ENCODE assay signal across 28 cellular contexts in genomic region chr11:44849922-44850321, GRCh38.
"Had no signal": no experiment of that assay in that cellular context is flagged by ENCODE, and none has a peak within 500 bp of the region (broad histone marks: within the 10 kb centered on the region; RNA-seq: fewer than 3 reads in every experiment).

No MANE protein-coding gene starts in this region.

- H3K9me3 ChIP-seq: gastroesophageal sphincter had no signal

- FAIRE-seq: colon had no signal

- DNase-seq: activated B cell treated with CpG ODN at 0.5 μM for 24 hours; activated CD4-positive, alpha-beta T cell treated with anti-CD3 and anti-CD28 coated beads for 36 hours; activated CD4-positive, alpha-beta T cell treated with anti-CD3 and anti-CD28 coated beads, Interleukin-2, amount 50 U/mL, for 4 hours; activated CD8-positive, alpha-beta memory T cell treated with anti-CD3 and anti-CD28 coated beads for 24 hours; activated CD8-positive, alpha-beta memory T cell treated with anti-CD3 and anti-CD28 coated beads, Interleukin-2, amount 50 U/mL, for 4 hours; activated T-cell treated with anti-CD3 and anti-CD28 coated beads, Interleukin-2, amount 50 U/mL, for 24 hours; aorta; brain microvascular endothelial cell; effector memory CD8-positive, alpha-beta T cell; left lung; mammary epithelial cell; naive thymus-derived CD8-positive, alpha-beta T cell; nucleus accumbens; retina; stimulated activated CD4-positive, alpha-beta T cell treated with anti-CD3 and anti-CD28 coated beads, Interleukin-4, amount 100 ng/mL, for 24 hours; T-helper 1 cell; T-helper 9 cell; tibial artery had no signal

- H3K27me3 ChIP-seq: dorsolateral prefrontal cortex, esophagus muscularis mucosa, gastroesophageal sphincter, left lung, tibial artery had no signal

- H3K4me1 Mint-ChIP-seq: activated B cell treated with CpG ODN at 0.5 μM for 24 hours; central memory CD8-positive, alpha-beta T cell had no signal

- H3K4me3 Mint-ChIP-seq: activated B cell treated with CpG ODN at 0.5 μM for 24 hours; activated CD4-positive, alpha-beta T cell treated with anti-CD3 and anti-CD28 coated beads for 36 hours; activated T-cell treated with anti-CD3 and anti-CD28 coated beads, Interleukin-2, amount 50 U/mL, for 24 hours; activated T-helper 17 cell treated with anti-CD3 and anti-CD28 coated beads, Interleukin-2, amount 50 U/mL, for 72 hours; central memory CD8-positive, alpha-beta T cell; effector memory CD8-positive, alpha-beta T cell; mesothelial cell of epicardium; naive thymus-derived CD8-positive, alpha-beta T cell; stimulated activated naive CD8-positive, alpha-beta T cell treated with anti-CD3 and anti-CD28 coated beads, Interleukin-15, Interleukin-2, amounts not matched to agents 100 ng/mL and 50 ng/mL, for 24 hours had no signal

- H3K27me3 Mint-ChIP-seq: activated B cell treated with CpG ODN at 0.5 μM for 24 hours; activated T-helper 17 cell treated with anti-CD3 and anti-CD28 coated beads, Interleukin-2, amount 50 U/mL, for 72 hours; central memory CD8-positive, alpha-beta T cell had no signal

- H3K27ac ChIP-seq: brain microvascular endothelial cell, dorsolateral prefrontal cortex, left lung, tibial artery had no signal

- ATAC-seq: activated CD4-positive, alpha-beta T cell treated with anti-CD3 and anti-CD28 coated beads for 36 hours; activated naive CD4-positive, alpha-beta T cell treated with anti-CD3 and anti-CD28 coated beads, Interleukin-2, amount 50 U/mL, for 72 hours; activated T-helper 17 cell treated with anti-CD3 and anti-CD28 coated beads, Interleukin-2, amount 50 U/mL, for 72 hours; effector memory CD8-positive, alpha-beta T cell; gastroesophageal sphincter; left lung; naive thymus-derived CD8-positive, alpha-beta T cell; SK-N-SH treated with all-trans-retinoic acid at 6 μM for 48 hours had no signal

- H3K27ac Mint-ChIP-seq: activated B cell treated with CpG ODN at 0.5 μM for 24 hours; activated CD4-positive, alpha-beta T cell treated with anti-CD3 and anti-CD28 coated beads for 36 hours; activated naive CD4-positive, alpha-beta T cell treated with anti-CD3 and anti-CD28 coated beads, Interleukin-2, amount 50 U/mL, for 72 hours; activated T-cell treated with anti-CD3 and anti-CD28 coated beads, Interleukin-2, amount 50 U/mL, for 24 hours; activated T-helper 17 cell treated with anti-CD3 and anti-CD28 coated beads, Interleukin-2, amount 50 U/mL, for 72 hours; effector memory CD8-positive, alpha-beta T cell; mesothelial cell of epicardium; stimulated activated naive CD8-positive, alpha-beta T cell treated with anti-CD3 and anti-CD28 coated beads, Interleukin-15, Interleukin-2, amounts not matched to agents 100 ng/mL and 50 ng/mL, for 24 hours had no signal

- H3K4me3 ChIP-seq: dorsolateral prefrontal cortex, esophagus muscularis mucosa, gastroesophageal sphincter, left lung, tibial artery had no signal

- H3K4me1 ChIP-seq: left lung, tibial artery had no signal

- H3K36me3 ChIP-seq: brain microvascular endothelial cell, esophagus muscularis mucosa, gastroesophageal sphincter, left lung, tibial artery had no signal
